10 cellular contexts compared by ENCODE assay signal in genomic region chr22:37195921-37196320, GRCh38. TPM values are rescaled to one million over a fixed set of nuclear protein-coding genes. Genes with fewer than 3 reads are reported as not detected.
A peak's percentile ranks its signal among the peaks of the same experiment; 100 is the strongest.
DNase-seq lines count a peak whose midpoint lies in the region; ATAC-seq and TF ChIP-seq lines count a peak whose summit lies in the region.
"Had no signal": no experiment of that assay in that cellular context is flagged by ENCODE, and none has a peak within 500 bp of the region (broad histone marks: within the 10 kb centered on the region; RNA-seq: fewer than 3 reads in every experiment).

No MANE protein-coding gene starts in this region.

- POLR2A ChIA-PET in CD4-positive, alpha-beta T cell (lab: Charles Lee) = no interaction called here

- TF ChIP-seq EP300 in esophagus muscularis mucosa (IDR thresholded peaks at IDR 0.05) = no peak

- no peak for DNase-seq in CD4-positive, alpha-beta T cell
- peak in 2 of 3 donors; percentile 37 to 41 for DNase-seq in Peyer's patch
- no peak for DNase-seq in esophagus muscularis mucosa (ENCODE audit: extremely low spot score)
- DNase-seq in prostate gland (ENCODE audit: low spot score) = no peak
- no peak for DNase-seq in globus pallidus (ENCODE audit: low spot score)
- DNase-seq in retina = no peak
- no peak for DNase-seq in NCI-H187 treated with DMSO at 0.1 percent for 48 hours (lab: John Stamatoyannopoulos, UW)
- no peak for DNase-seq in stimulated activated CD4-positive, alpha-beta T cell treated with anti-CD3 and anti-CD28 coated beads, Interleukin-15, amount 100 ng/mL, for 24 hours
- DNase-seq: activated gamma-delta T cell, GOT3 had no signal

- H3K36me3 ChIP-seq in Peyer's patch (no peaks in the 10 kb centered on the region), esophagus muscularis mucosa (no peaks in the 10 kb centered on the region), prostate gland (no peaks in the 10 kb centered on the region)

- no peak for TF ChIP-seq POLR2A in Peyer's patch (IDR thresholded peaks at IDR 0.05)
- TF ChIP-seq POLR2A in esophagus muscularis mucosa (IDR thresholded peaks at IDR 0.05; ENCODE audit: low read depth) = no peak
- TF ChIP-seq POLR2A in prostate gland (IDR thresholded peaks at IDR 0.05) = no peak

- no peak for ATAC-seq in CD4-positive, alpha-beta T cell (ENCODE audit: poor library complexity)

- peak overlapping the region; percentile 100 for H3K27ac Mint-ChIP-seq in CD4-positive, alpha-beta T cell

- no peak for TF ChIP-seq CTCF in CD4-positive, alpha-beta T cell (IDR thresholded peaks at IDR 0.05)
- TF ChIP-seq CTCF in Peyer's patch (IDR thresholded peaks at IDR 0.05) (no peak), esophagus muscularis mucosa (IDR thresholded peaks at IDR 0.05) (no peak), prostate gland (IDR thresholded peaks at IDR 0.05) (no peak)

- H3K4me3 Mint-ChIP-seq in CD4-positive, alpha-beta T cell = no peak overlapping the region

- no peaks in the 10 kb centered on the region for H3K9me3 Mint-ChIP-seq in CD4-positive, alpha-beta T cell

- H3K4me1 ChIP-seq in Peyer's patch (peaks cover 18 to 46% (median 20%) of the 10 kb centered on the region in 4 donors), esophagus muscularis mucosa (peaks cover 40 to 53% (median 46%) of the 10 kb centered on the region in 4 donors), prostate gland (replicated peaks) (peaks cover 18% of the 10 kb centered on the region)

- no peaks in the 10 kb centered on the region for H3K27me3 Mint-ChIP-seq in CD4-positive, alpha-beta T cell

- no peak overlapping the region for H3K4me3 ChIP-seq in Peyer's patch
- H3K4me3 ChIP-seq in esophagus muscularis mucosa = no peak overlapping the region
- no peak overlapping the region for H3K4me3 ChIP-seq in prostate gland

- 84% methylated on average over 3 of the region's 4 CpGs for WGBS in esophagus muscularis mucosa
- 69% methylated on average over 4 of the region's 4 CpGs for WGBS in prostate gland

- CTCF ChIA-PET in CD4-positive, alpha-beta T cell (lab: Charles Lee) = interaction anchor here (4.5 kb wide), 1 partner anchor 30 kb away, joined by 29 read pairs; no protein-coding TSS in a partner anchor

- no peaks in the 10 kb centered on the region for H3K27me3 ChIP-seq in CD4-positive, alpha-beta T cell (ENCODE audit: control insufficient read depth, insufficient read depth, low read length)
- H3K27me3 ChIP-seq in Peyer's patch (no peaks in the 10 kb centered on the region), esophagus muscularis mucosa (no peaks in the 10 kb centered on the region), prostate gland (replicated peaks; ENCODE audit: insufficient read depth) (no peaks in the 10 kb centered on the region)

- no peaks in the 10 kb centered on the region for H3K9me3 ChIP-seq in CD4-positive, alpha-beta T cell (ENCODE audit: control insufficient read depth, low read length)
- H3K9me3 ChIP-seq in Peyer's patch = no peaks in the 10 kb centered on the region
- H3K9me3 ChIP-seq in esophagus muscularis mucosa = no peaks in the 10 kb centered on the region
- no peaks in the 10 kb centered on the region for H3K9me3 ChIP-seq in prostate gland

- intact Hi-C loops in CD4-positive, alpha-beta T cell (cut with DNase I, micrococcal nuclease) = loop anchor here (5.0 to 10.0 kb wide), 3 partner anchors 341 to 421 kb away; partner anchors contain the start of gene IFT27 (in 1 of the 2)
- intact Hi-C loops in esophagus muscularis mucosa (cut with DNase I) (no loop called here), prostate gland (cut with DNase I) (loop anchor here (10.0 kb wide), 1 partner anchor 411 kb away; no protein-coding TSS in a partner anchor)

- no peaks in the 10 kb centered on the region for H3K36me3 Mint-ChIP-seq in CD4-positive, alpha-beta T cell (ENCODE audit: low read depth)

- H3K27ac ChIP-seq in CD4-positive, alpha-beta T cell (ENCODE audit: low read depth, low read length) = no peak overlapping the region
- H3K27ac ChIP-seq in Peyer's patch (peak overlapping the region; percentile 90 to 96 (median 93)), esophagus muscularis mucosa (replicated peaks in 1 of 4) (peak overlapping the region; percentile 97 to 98 (median 97)), prostate gland (peak overlapping the region; percentile 89 to 94)

- H3K4me1 Mint-ChIP-seq in CD4-positive, alpha-beta T cell (ENCODE audit: low read depth) = peaks cover 61% of the 10 kb centered on the region

RNA-seq across cellular contexts. Expression of gene C1QTNF6, which starts 7.9 kb away (rescaled TPM):
- total RNA-seq in CD4-positive, alpha-beta T cell = 10 to 100 TPM; 11.9 to 12.1 TPM
- total RNA-seq in Peyer's patch = 1 to 10 TPM; 3.9 to 9.4 (median 5.9) TPM
- total RNA-seq in esophagus muscularis mucosa = 1 to 10 TPM in 3 of 4 donors, under 1 TPM in 1; 0.83 to 2.9 (median 1.3) TPM
- total RNA-seq in prostate gland = 1 to 10 TPM; 2.1 to 9.3 TPM

RNA-seq across cellular contexts. Expression of gene SSTR3, which starts 16.4 kb away (rescaled TPM):
- total RNA-seq in CD4-positive, alpha-beta T cell = 1 to 10 TPM; 1.9 to 2.1 TPM
- not detected for total RNA-seq in Peyer's patch
- total RNA-seq in esophagus muscularis mucosa = not detected
- 10 to 100 TPM in 1 of 2 donors, not detected in 1; 46.4 TPM for total RNA-seq in prostate gland

RNA-seq across cellular contexts. Expression of gene IL2RB, which starts 46.2 kb away (rescaled TPM):
- total RNA-seq in CD4-positive, alpha-beta T cell = 10 to 100 TPM; 47.5 to 49.6 TPM
- total RNA-seq in Peyer's patch (1 to 10 TPM; 1.5 to 7.0 (median 5.0) TPM), esophagus muscularis mucosa (1 to 10 TPM in 2 of 4 donors, under 1 TPM in 2; 0.19 to 2.9 (median 1.5) TPM), prostate gland (1 to 10 TPM; 1.7 to 3.0 TPM)

RNA-seq across cellular contexts. Expression of gene RAC2, which starts 48.1 kb away (rescaled TPM):
- 100 to 1,000 TPM; 174 to 180 TPM for total RNA-seq in CD4-positive, alpha-beta T cell
- 100 to 1,000 TPM in 1 of 4 donors, 10 to 100 TPM in 3; 10.0 to 124 (median 20.6) TPM for total RNA-seq in Peyer's patch
- 10 to 100 TPM in 1 of 4 donors, 1 to 10 TPM in 3; 4.1 to 21.9 (median 7.2) TPM for total RNA-seq in esophagus muscularis mucosa
- 10 to 100 TPM in 1 of 2 donors, 1 to 10 TPM in 1; 9.7 to 14.4 TPM for total RNA-seq in prostate gland

Comparison
In these comparisons a context has a peak if more than half of its experiments do, and no peak if none do; other contexts are left out.
1. DNase-seq: peak in Peyer's patch (2 of 3); none in CD4-positive, alpha-beta T cell (0 of 10), esophagus muscularis mucosa (single experiment), prostate gland (single experiment), globus pallidus (single experiment), retina (single experiment), NCI-H187 treated with DMSO at 0.1 percent for 48 hours (single experiment) and stimulated activated CD4-positive, alpha-beta T cell treated with anti-CD3 and anti-CD28 coated beads, Interleukin-15, amount 100 ng/mL, for 24 hours (single experiment).
2. RNA of gene IL2RB, which starts 46.2 kb away (total RNA-seq): 47.5 to 49.6 TPM in CD4-positive, alpha-beta T cell; 1.5 to 7.0 TPM in Peyer's patch, 1.7 to 3.0 TPM in prostate gland and 0.19 to 2.9 TPM in esophagus muscularis mucosa; every median in the first group is over 4 times any median in the second.